1 cellular context compared by ENCODE assay signal in the genomic region with DNA sequence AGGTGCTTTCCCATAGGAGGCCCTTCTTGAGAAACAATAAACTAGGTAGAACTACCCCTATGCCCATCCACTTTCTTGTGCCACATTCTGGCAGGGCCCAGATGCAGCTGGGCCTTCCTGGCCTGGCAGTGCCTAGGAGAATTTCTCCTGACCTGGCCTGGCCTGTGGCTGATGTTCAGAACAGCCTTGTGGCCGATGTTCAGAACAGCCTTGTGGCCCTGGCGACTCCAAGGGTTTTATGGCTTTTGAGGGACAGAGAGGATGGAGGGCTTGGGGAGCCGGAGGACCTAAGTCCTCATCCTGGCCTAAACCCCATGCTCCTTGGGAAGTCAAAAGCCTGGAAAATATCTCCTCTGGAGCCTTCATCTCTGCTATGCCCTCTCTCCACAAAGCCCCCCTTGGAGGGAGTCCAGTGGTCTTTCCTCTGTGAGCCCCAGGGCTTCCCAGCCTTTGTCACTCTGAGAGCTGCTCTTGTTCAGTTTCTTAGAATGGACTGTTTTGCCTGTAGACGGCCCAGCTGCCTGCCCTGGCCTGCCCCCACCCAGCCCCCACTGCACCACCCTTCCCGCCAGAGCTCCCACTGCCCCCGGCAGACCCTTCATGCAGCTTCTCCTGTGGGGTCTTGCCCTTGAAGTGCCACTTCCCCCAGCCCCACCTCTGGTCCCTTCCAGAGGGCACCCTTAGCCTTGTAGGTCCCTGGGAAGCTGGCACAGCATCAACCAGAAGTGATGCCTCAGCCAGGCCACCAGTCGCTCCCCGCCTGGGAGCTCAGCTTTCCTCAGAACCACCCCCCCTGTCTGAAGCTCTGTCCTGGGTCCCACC.
TF ChIP-seq lines count a peak whose summit lies in the region.

No MANE protein-coding gene starts in this region.

TF ChIP-seq in HepG2, 621 proteins besides CTCF, POLR2A, EP300 and RAD21:
- TF ChIP-seq, protein P1, sequence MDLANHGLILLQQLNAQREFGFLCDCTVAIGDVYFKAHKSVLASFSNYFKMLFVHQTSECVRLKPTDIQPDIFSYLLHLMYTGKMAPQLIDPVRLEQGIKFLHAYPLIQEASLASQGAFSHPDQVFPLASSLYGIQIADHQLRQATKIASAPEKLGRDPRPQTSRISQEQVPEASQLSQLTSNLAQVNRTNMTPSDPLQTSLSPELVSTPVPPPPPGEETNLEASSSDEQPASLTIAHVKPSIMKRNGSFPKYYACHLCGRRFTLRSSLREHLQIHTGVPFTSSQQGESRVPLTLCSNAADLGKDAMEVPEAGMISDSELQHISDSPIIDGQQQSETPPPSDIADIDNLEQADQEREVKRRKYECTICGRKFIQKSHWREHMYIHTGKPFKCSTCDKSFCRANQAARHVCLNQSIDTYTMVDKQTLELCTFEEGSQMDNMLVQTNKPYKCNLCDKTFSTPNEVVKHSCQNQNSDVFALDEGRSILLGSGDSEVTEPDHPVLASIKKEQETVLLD (CRISPR knock-in tag; IDR thresholded peaks at IDR 0.05; ENCODE audit: low read depth), result no peak
- peak; percentile 36 for TF ChIP-seq AGO1 (IDR thresholded peaks at IDR 0.05; ENCODE audit: low read depth, low read length, poor library complexity, severe bottlenecking)
